12 cellular contexts compared by ENCODE assay signal in genomic region chr6:111711989-111712388, GRCh38.
DNase-seq lines count a peak whose midpoint lies in the region; ATAC-seq and TF ChIP-seq lines count a peak whose summit lies in the region.
"Had no signal": no experiment of that assay in that cellular context is flagged by ENCODE, and none has a peak within 500 bp of the region (broad histone marks: within the 10 kb centered on the region; RNA-seq: fewer than 3 reads in every experiment).

No MANE protein-coding gene starts in this region.

- no peak overlapping the region for H2AFZ ChIP-seq in ACC112 (ENCODE audit: low read length, unreplicated experiment)

- H3K27ac ChIP-seq in ACC112 (ENCODE audit: low read depth, low read length) (peak overlapping the region; percentile 61), angular gyrus (ENCODE audit: low read depth, low read length) (peak overlapping the region; percentile 10)
- no peak overlapping the region for H3K27ac ChIP-seq in CD8-positive, alpha-beta memory T cell (ENCODE audit: low read depth, low read length)

- no peaks in the 10 kb centered on the region for H3K9me3 ChIP-seq in CD8-positive, alpha-beta memory T cell (ENCODE audit: low read length)
- H3K9me3 ChIP-seq: breast epithelium, Caco-2 had no signal

- H3K27me3 ChIP-seq in ACC112 (ENCODE audit: insufficient read depth, low read length) = no peaks in the 10 kb centered on the region
- no peaks in the 10 kb centered on the region for H3K27me3 ChIP-seq in CD8-positive, alpha-beta memory T cell (ENCODE audit: insufficient read depth, low read length, poor library complexity, severe bottlenecking)
- H3K27me3 ChIP-seq: breast epithelium had no signal

- peaks cover 7 to 96% (median 20%) of the 10 kb centered on the region in 3 donors for H3K36me3 Mint-ChIP-seq in CD8-positive, alpha-beta memory T cell
- H3K36me3 Mint-ChIP-seq in natural killer cell = peaks cover 19% of the 10 kb centered on the region

- ATAC-seq in natural killer cell (no peak), GM18868 (IDR thresholded peaks at IDR 0.05; ENCODE audit: unreplicated experiment) (no peak), GM18870 (IDR thresholded peaks at IDR 0.05; ENCODE audit: unreplicated experiment) (no peak)

- H3K4me3 ChIP-seq in ACC112 (ENCODE audit: low read depth, low read length) = no peak overlapping the region
- no peak overlapping the region for H3K4me3 ChIP-seq in CD8-positive, alpha-beta memory T cell (ENCODE audit: low read length)
- H3K4me3 ChIP-seq: breast epithelium had no signal

- POLR2A ChIA-PET in CD8-positive, alpha-beta memory T cell (lab: Charles Lee) = interaction anchor here (0.7 kb wide), 1 partner anchor 332 kb away, joined by 9 read pairs; no protein-coding TSS in a partner anchor

- TF ChIP-seq CTCF in natural killer cell (IDR thresholded peaks at IDR 0.05) = no peak

- H3K36me3 ChIP-seq in ACC112 (ENCODE audit: insufficient read depth, low read length) = peaks cover 23% of the 10 kb centered on the region; the same call in 1 of the 2 replicates
- peaks cover 46% of the 10 kb centered on the region for H3K36me3 ChIP-seq in CD8-positive, alpha-beta memory T cell (ENCODE audit: insufficient read depth, low read length)
- H3K36me3 ChIP-seq: breast epithelium had no signal

- peaks cover 10% of the 10 kb centered on the region for H3K4me1 ChIP-seq in ACC112 (ENCODE audit: control insufficient read depth, insufficient read depth, low read length, unreplicated experiment)
- H3K4me1 ChIP-seq in CD8-positive, alpha-beta memory T cell (ENCODE audit: insufficient read depth, low read length) = peaks cover 71% of the 10 kb centered on the region
- H3K4me1 ChIP-seq: Caco-2 had no signal

- peak overlapping the region; percentile 64 to 94 (median 82) for H3K27ac Mint-ChIP-seq in CD8-positive, alpha-beta memory T cell
- H3K27ac Mint-ChIP-seq in natural killer cell = peak overlapping the region; percentile 98 to 100

- peaks cover 68 to 93% (median 73%) of the 10 kb centered on the region in 3 donors for H3K4me1 Mint-ChIP-seq in CD8-positive, alpha-beta memory T cell
- peaks cover 62 to 70% of the 10 kb centered on the region in 2 donors for H3K4me1 Mint-ChIP-seq in natural killer cell

- intact Hi-C loops in natural killer cell (cut with micrococcal nuclease) = loop anchor here (2.0 kb wide), 2 partner anchors 161 to 317 kb away; partner anchors contain the start of gene FYN

- H3K4me3 Mint-ChIP-seq in CD8-positive, alpha-beta memory T cell = peak overlapping the region in 1 of 7 donors; percentile 17
- H3K4me3 Mint-ChIP-seq in natural killer cell = peak overlapping the region; percentile 40

- no peaks in the 10 kb centered on the region for H3K9me3 Mint-ChIP-seq in CD8-positive, alpha-beta memory T cell
- no peaks in the 10 kb centered on the region for H3K9me3 Mint-ChIP-seq in natural killer cell

- H3K27me3 Mint-ChIP-seq in CD8-positive, alpha-beta memory T cell = peaks cover 0 to 4% of the 10 kb centered on the region in 2 donors
- no peaks in the 10 kb centered on the region for H3K27me3 Mint-ChIP-seq in natural killer cell (ENCODE audit: low read depth in 2 of 2)

- CTCF ChIA-PET in CD8-positive, alpha-beta memory T cell (lab: Charles Lee) = interaction anchor here (0.9 to 3.4 kb wide), 8 partner anchors 10 to 453 kb away, joined by 3 to 12 read pairs (median 4); partner anchors contain the start of gene FYN

- no peaks in the 10 kb centered on the region for H3K79me2 ChIP-seq in ACC112 (ENCODE audit: control insufficient read depth, insufficient read depth, low read length, unreplicated experiment)

- DNase-seq in CD8-positive, alpha-beta memory T cell = no peak
- DNase-seq in natural killer cell = no peak
- DNase-seq in iPS-NIHi7 (ENCODE audit: extremely low spot score) = no peak
- DNase-seq in COR-L47 (lab: John Stamatoyannopoulos, UW) = no peak
- DNase-seq: Caco-2, erythroblast, NCI-H1436 treated with DMSO at 0.1 percent for 48 hours had no signal
